17 cellular contexts compared by ENCODE assay signal in the genomic region with DNA sequence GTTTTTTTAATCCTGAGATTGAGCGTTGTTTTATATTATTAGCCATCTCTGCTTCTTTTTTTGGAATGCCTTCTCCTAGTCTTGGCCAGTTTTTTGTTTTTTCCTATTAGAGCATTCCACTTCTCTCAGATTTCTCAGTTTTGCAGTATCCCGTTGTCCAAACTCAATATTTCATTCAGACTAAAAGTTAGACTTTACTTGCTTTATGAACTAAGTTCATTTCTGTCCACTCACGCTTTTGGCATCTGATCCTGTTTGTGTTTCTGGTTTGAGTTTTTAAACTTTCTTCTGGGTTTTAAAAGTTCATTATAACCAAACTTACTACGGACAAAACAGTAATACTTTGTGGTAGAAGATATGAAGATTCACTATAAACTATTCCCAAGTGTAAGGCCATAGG.
DNase-seq lines count a peak whose midpoint lies in the region; ATAC-seq, FAIRE-seq and TF ChIP-seq lines count a peak whose summit lies in the region.
"Had no signal": no experiment of that assay in that cellular context is flagged by ENCODE, and none has a peak within 500 bp of the region (broad histone marks: within the 10 kb centered on the region; RNA-seq: fewer than 3 reads in every experiment).

No MANE protein-coding gene starts in this region.

- intact Hi-C loops in ascending aorta (cut with DNase I): no loop called here

- H3K36me3 ChIP-seq in ascending aorta (no peaks in the 10 kb centered on the region), muscle layer of duodenum (ENCODE audit: control insufficient read depth in 1 of 2, insufficient read depth in 2 of 2, low read length in 2 of 2) (no peaks in the 10 kb centered on the region)
- H3K36me3 ChIP-seq: neural progenitor cell had no signal

- H3K27me3 ChIP-seq in ascending aorta (no peaks in the 10 kb centered on the region), muscle layer of duodenum (ENCODE audit: low read depth, low read length) (no peaks in the 10 kb centered on the region)

- no peak for TF ChIP-seq CTCF in ascending aorta (IDR thresholded peaks at IDR 0.05)

- H3K4me3 ChIP-seq in ascending aorta (peak overlapping the region in 1 of 2 donors; percentile 56), muscle layer of duodenum (ENCODE audit: low read depth in 1 of 2, low read length in 2 of 2) (no peak overlapping the region)

- H3K9me3 ChIP-seq in ascending aorta: no peaks in the 10 kb centered on the region
- H3K9me3 ChIP-seq in muscle layer of duodenum (ENCODE audit: control insufficient read depth in 1 of 2, low read length in 2 of 2): no peaks in the 10 kb centered on the region

- DNase-seq in ascending aorta (ENCODE audit: low spot score in 2 of 2) (no peak), substantia nigra (lab: John Stamatoyannopoulos, UW) (no peak), HCEC 1CT (no peak), NCI-H226 (no peak)
- no peak for DNase-seq in effector CD8-positive, alpha-beta T cell (lab: John Stamatoyannopoulos, UW)
- DNase-seq: activated CD4-positive, alpha-beta T cell treated with anti-CD3 and anti-CD28 coated beads, Interleukin-2, amount 50 U/mL, for 4 hours; activated naive CD4-positive, alpha-beta T cell; activated T-cell treated with anti-CD3 and anti-CD28 coated beads for 4 hours; stimulated activated naive CD4-positive, alpha-beta T cell; T-cell had no signal

- peak; percentile 65 for FAIRE-seq in endometrium (lab: Jason Lieb, UNC)
- FAIRE-seq: colon had no signal

- H3K4me1 ChIP-seq in ascending aorta: peaks cover 11 to 19% of the 10 kb centered on the region in 2 donors
- H3K4me1 ChIP-seq in muscle layer of duodenum (ENCODE audit: control insufficient read depth in 1 of 2, insufficient read depth in 2 of 2, low read length in 2 of 2): peaks cover 3 to 7% of the 10 kb centered on the region in 2 donors

- no peak for ATAC-seq in GM21360 (IDR thresholded peaks at IDR 0.05; ENCODE audit: unreplicated experiment)
- ATAC-seq: T-cell had no signal

- peak overlapping the region; percentile 91 for H3K27ac ChIP-seq in ascending aorta
- H3K27ac ChIP-seq in muscle layer of duodenum (ENCODE audit: low read length): peak overlapping the region; percentile 59
- H3K27ac ChIP-seq in substantia nigra (ENCODE audit: low read depth, low read length, poor library complexity, severe bottlenecking): peak overlapping the region; percentile 85
- H3K27ac ChIP-seq: epithelial cell of prostate, neural progenitor cell, RWPE1 had no signal
